11 cellular contexts compared by ENCODE assay signal in the genomic region with DNA sequence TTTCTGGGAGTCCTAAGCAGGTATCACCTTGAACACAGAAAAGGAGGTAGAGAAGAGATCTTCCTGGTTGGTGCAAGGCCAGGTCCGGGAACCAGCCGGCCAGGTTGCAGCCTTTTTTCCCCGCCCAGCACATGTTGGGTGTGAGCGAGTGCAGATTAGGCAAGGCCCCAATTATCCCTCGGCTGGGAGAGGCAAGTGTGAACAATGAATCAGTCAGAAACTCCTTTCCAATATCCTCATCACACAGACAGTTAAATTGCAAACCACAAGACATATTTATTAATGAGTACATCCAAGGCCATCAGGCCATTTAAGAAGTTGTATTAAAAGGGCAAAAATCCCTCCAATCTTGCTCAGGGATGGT.
DNase-seq lines count a peak whose midpoint lies in the region; ATAC-seq, FAIRE-seq and TF ChIP-seq lines count a peak whose summit lies in the region.
"Had no signal": no experiment of that assay in that cellular context is flagged by ENCODE, and none has a peak within 500 bp of the region (broad histone marks: within the 10 kb centered on the region; RNA-seq: fewer than 3 reads in every experiment).

No MANE protein-coding gene starts in this region.

- H3K4me3 Mint-ChIP-seq in activated T-helper 2 cell treated with anti-CD3 and anti-CD28 coated beads, Interferon-gamma antibody, Interleukin-2, Interleukin-4, amounts not matched to agents 10 μg/mL and 5 μg/mL and 100 μg/mL, durations not matched to agents 14 hours and 24 hours and 36 hours (ENCODE audit: low read depth): no peak overlapping the region
- H3K4me3 Mint-ChIP-seq in osteocyte (ENCODE audit: unreplicated experiment): no peak overlapping the region

- H3K4me3 ChIP-seq in right cardiac atrium (ENCODE audit: low read length): no peak overlapping the region
- H3K4me3 ChIP-seq: GM12878 had no signal

- H3K27ac ChIP-seq in right cardiac atrium (ENCODE audit: low read length): no peak overlapping the region

- H3K4me1 ChIP-seq in right cardiac atrium (ENCODE audit: control insufficient read depth, insufficient read depth, low read length): peaks cover 24% of the 10 kb centered on the region

- no peak for FAIRE-seq in urothelium cell line (lab: Jason Lieb, UNC)
- FAIRE-seq: GM12878 had no signal

- no peaks in the 10 kb centered on the region for H3K9me3 Mint-ChIP-seq in activated T-helper 2 cell treated with anti-CD3 and anti-CD28 coated beads, Interferon-gamma antibody, Interleukin-2, Interleukin-4, amounts not matched to agents 10 μg/mL and 5 μg/mL and 100 μg/mL, durations not matched to agents 14 hours and 24 hours and 36 hours
- no peaks in the 10 kb centered on the region for H3K9me3 Mint-ChIP-seq in osteocyte (ENCODE audit: unreplicated experiment)

- 55% methylated on average over 5 of the region's 5 CpGs for WGBS in right cardiac atrium

- no peak for TF ChIP-seq CTCF in osteocyte (IDR thresholded peaks at IDR 0.05)

- peak overlapping the region; percentile 58 for H3K27ac Mint-ChIP-seq in activated T-helper 2 cell treated with anti-CD3 and anti-CD28 coated beads, Interferon-gamma antibody, Interleukin-2, Interleukin-4, amounts not matched to agents 10 μg/mL and 5 μg/mL and 100 μg/mL, durations not matched to agents 14 hours and 24 hours and 36 hours
- no peak overlapping the region for H3K27ac Mint-ChIP-seq in osteocyte (ENCODE audit: unreplicated experiment)

- no peaks in the 10 kb centered on the region for H3K9me3 ChIP-seq in right cardiac atrium (ENCODE audit: control insufficient read depth, low read length)

- intact Hi-C loops in activated T-helper 2 cell treated with anti-CD3 and anti-CD28 coated beads, Interferon-gamma antibody, Interleukin-2, Interleukin-4, amounts not matched to agents 10 μg/mL and 5 μg/mL and 100 μg/mL, durations not matched to agents 14 hours and 24 hours and 36 hours (cut with micrococcal nuclease): no loop called here
- intact Hi-C loops in right cardiac atrium (cut with DNase I): no loop called here

- peak; percentile 45 to 48 for ATAC-seq in right cardiac atrium
- ATAC-seq in stimulated activated naive CD8-positive, alpha-beta T cell treated with anti-CD3 and anti-CD28 coated beads, Interleukin-15, Interleukin-2, amounts not matched to agents 100 U/mL and 50 U/mL, for 24 hours: peak; percentile 30

- H3K27me3 ChIP-seq in right cardiac atrium (ENCODE audit: control insufficient read depth, insufficient read depth): no peaks in the 10 kb centered on the region

- H3K36me3 Mint-ChIP-seq in activated T-helper 2 cell treated with anti-CD3 and anti-CD28 coated beads, Interferon-gamma antibody, Interleukin-2, Interleukin-4, amounts not matched to agents 10 μg/mL and 5 μg/mL and 100 μg/mL, durations not matched to agents 14 hours and 24 hours and 36 hours (ENCODE audit: low read depth): peaks cover 30% of the 10 kb centered on the region
- no peaks in the 10 kb centered on the region for H3K36me3 Mint-ChIP-seq in osteocyte (ENCODE audit: unreplicated experiment)

- peak; percentile 22 for DNase-seq in NCI-H82 (lab: John Stamatoyannopoulos, UW)
- no peak for DNase-seq in NCI-H82 treated with DMSO at 0.1 percent for 48 hours (lab: John Stamatoyannopoulos, UW; ENCODE audit: unreplicated experiment)
- no peak for DNase-seq in activated T-helper 2 cell treated with anti-CD3 and anti-CD28 coated beads, Interferon-gamma antibody, Interleukin-2, Interleukin-4, amounts not matched to agents 10 μg/mL and 5 μg/mL and 100 μg/mL, durations not matched to agents 14 hours and 24 hours and 36 hours (ENCODE audit: low spot score)
- DNase-seq in right cardiac atrium: peak in 2 of 3 donors; percentile 56 to 76
- DNase-seq in stimulated activated naive CD8-positive, alpha-beta T cell treated with anti-CD3 and anti-CD28 coated beads, Interleukin-15, Interleukin-2, amounts not matched to agents 100 U/mL and 50 U/mL, for 24 hours: no peak
- no peak for DNase-seq in foreskin melanocyte
- no peak for DNase-seq in urothelium cell line (ENCODE audit: low spot score)
- no peak for DNase-seq in osteocyte (ENCODE audit: extremely low spot score, unreplicated experiment)
- DNase-seq: activated CD4-positive, alpha-beta T cell treated with anti-CD3 and anti-CD28 coated beads for 48 hours; stimulated activated CD4-positive, alpha-beta T cell treated with anti-CD3 and anti-CD28 coated beads, Interleukin-4, amount 100 ng/mL, for 24 hours had no signal

- H3K27me3 Mint-ChIP-seq in activated T-helper 2 cell treated with anti-CD3 and anti-CD28 coated beads, Interferon-gamma antibody, Interleukin-2, Interleukin-4, amounts not matched to agents 10 μg/mL and 5 μg/mL and 100 μg/mL, durations not matched to agents 14 hours and 24 hours and 36 hours (ENCODE audit: low read depth): no peaks in the 10 kb centered on the region
- H3K27me3 Mint-ChIP-seq in osteocyte (ENCODE audit: unreplicated experiment): no peaks in the 10 kb centered on the region

- peaks cover 82% of the 10 kb centered on the region for H3K4me1 Mint-ChIP-seq in activated T-helper 2 cell treated with anti-CD3 and anti-CD28 coated beads, Interferon-gamma antibody, Interleukin-2, Interleukin-4, amounts not matched to agents 10 μg/mL and 5 μg/mL and 100 μg/mL, durations not matched to agents 14 hours and 24 hours and 36 hours (ENCODE audit: low read depth)
- peaks cover 23% of the 10 kb centered on the region for H3K4me1 Mint-ChIP-seq in osteocyte (ENCODE audit: unreplicated experiment)

Comparison
In these comparisons a context has a peak if more than half of its experiments do, and no peak if none do; other contexts are left out.
1. DNase-seq: peak in NCI-H82 (single experiment) and right cardiac atrium (2 of 3); none in NCI-H82 treated with DMSO at 0.1 percent for 48 hours (single experiment), activated T-helper 2 cell treated with anti-CD3 and anti-CD28 coated beads, Interferon-gamma antibody, Interleukin-2, Interleukin-4, amounts not matched to agents 10 μg/mL and 5 μg/mL and 100 μg/mL, durations not matched to agents 14 hours and 24 hours and 36 hours (single experiment), stimulated activated naive CD8-positive, alpha-beta T cell treated with anti-CD3 and anti-CD28 coated beads, Interleukin-15, Interleukin-2, amounts not matched to agents 100 U/mL and 50 U/mL, for 24 hours (single experiment), foreskin melanocyte (single experiment), urothelium cell line (single experiment) and osteocyte (single experiment).